In genomic region chr12:67559751-67560150, GRCh38 we compare ENCODE assay signal across 8 cellular contexts.
"Had no signal": no experiment of that assay in that cellular context is flagged by ENCODE, and none has a peak within 500 bp of the region (broad histone marks: within the 10 kb centered on the region; RNA-seq: fewer than 3 reads in every experiment).

No MANE protein-coding gene starts in this region.

- FAIRE-seq: G401.6, GM12878, GM12891, GM12892, GM18507, GM19239 had no signal

- DNase-seq: GDM1, GF-D8 had no signal

- ATAC-seq: GM12878 had no signal

- H3K4me3 ChIP-seq: GM12878 had no signal
